ENCODE assay signal across 10 cellular contexts in genomic region chr12:6066651-6067050, GRCh38. TPM values are rescaled to one million over a fixed set of nuclear protein-coding genes. Genes with fewer than 3 reads are reported as not detected.
"Had no signal": no experiment of that assay in that cellular context is flagged by ENCODE, and none has a peak within 500 bp of the region (broad histone marks: within the 10 kb centered on the region; RNA-seq: fewer than 3 reads in every experiment).

No MANE protein-coding gene starts in this region.

- H3K4me3 ChIP-seq: cardiac muscle cell, tibial nerve had no signal

- H3K27me3 ChIP-seq: cardiac muscle cell, tibial nerve had no signal

- H3K4me3 Mint-ChIP-seq: activated naive CD8-positive, alpha-beta T cell; nephron progenitor cell; stimulated activated naive CD8-positive, alpha-beta T cell treated with anti-CD3 and anti-CD28 coated beads, Interleukin-15, Interleukin-2, amounts not matched to agents 100 ng/mL and 50 ng/mL, for 24 hours had no signal

- H3K9me3 Mint-ChIP-seq: nephron progenitor cell; stimulated activated naive CD8-positive, alpha-beta T cell treated with anti-CD3 and anti-CD28 coated beads, Interleukin-15, Interleukin-2, amounts not matched to agents 100 ng/mL and 50 ng/mL, for 24 hours had no signal

- H3K36me3 ChIP-seq: cardiac muscle cell, tibial nerve had no signal

- H3K9me3 ChIP-seq: tibial nerve had no signal

- H3K27ac ChIP-seq: cardiac muscle cell had no signal

- DNase-seq: activated CD4-positive, alpha-beta T cell treated with anti-CD3 and anti-CD28 coated beads, Interleukin-2, amount 50 U/mL, for 4 hours; activated gamma-delta T cell treated with Interleukin-2 at 50 U/mL for 16 hours; amniotic stem cell; midbrain; nephron progenitor cell had no signal

- H3K36me3 Mint-ChIP-seq: activated naive CD8-positive, alpha-beta T cell had no signal

- H3K27ac Mint-ChIP-seq: nephron progenitor cell; progenitor cell of endocrine pancreas; stimulated activated naive CD8-positive, alpha-beta T cell treated with anti-CD3 and anti-CD28 coated beads, Interleukin-15, Interleukin-2, amounts not matched to agents 100 ng/mL and 50 ng/mL, for 24 hours had no signal

RNA-seq across cellular contexts. Expression of gene VWF, which starts 57.8 kb away (rescaled TPM):
- polyA plus RNA-seq: cardiac muscle cell had no signal
